In the genomic region with DNA sequence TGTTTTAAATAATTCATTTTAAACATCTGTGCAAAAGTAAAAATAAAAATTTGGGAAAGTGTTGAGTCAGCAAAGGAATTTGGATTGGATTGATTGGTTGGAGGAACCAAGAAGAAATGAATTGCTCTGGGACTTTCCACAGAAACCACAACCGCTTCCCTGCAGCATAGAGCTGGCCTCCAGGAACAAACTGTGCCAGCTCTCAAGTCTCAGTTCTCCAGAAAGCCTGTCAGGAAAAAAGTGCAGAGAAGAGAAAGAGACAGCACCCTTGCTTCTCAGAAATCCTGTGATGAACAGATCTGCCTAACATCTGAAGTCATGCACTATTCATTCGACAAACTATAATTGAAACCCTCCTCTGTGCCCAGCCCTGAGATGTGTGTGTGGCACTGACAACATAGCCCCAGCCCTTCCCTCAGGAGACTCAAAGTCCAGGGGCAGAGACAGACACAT, we compare ENCODE assay signal across 14 cellular contexts. TPM values are rescaled to one million over a fixed set of nuclear protein-coding genes. Genes with fewer than 3 reads are reported as not detected.
DNase-seq lines count a peak whose midpoint lies in the region; ATAC-seq and TF ChIP-seq lines count a peak whose summit lies in the region.
"Had no signal": no experiment of that assay in that cellular context is flagged by ENCODE, and none has a peak within 500 bp of the region (broad histone marks: within the 10 kb centered on the region; RNA-seq: fewer than 3 reads in every experiment).

No MANE protein-coding gene starts in this region.

- DNase-seq in EL (peak; percentile 56), amniotic stem cell (lab: John Stamatoyannopoulos, UW) (peak; percentile 15), left lung (no peak), DMS79 treated with DMSO at 0.1 percent for 48 hours (lab: John Stamatoyannopoulos, UW) (no peak), COLO668 (lab: John Stamatoyannopoulos, UW; ENCODE audit: unreplicated experiment) (no peak)
- DNase-seq: CD8-positive, alpha-beta memory T cell; foreskin melanocyte; NCI-H2171; OCI-M1; stimulated activated CD4-positive, alpha-beta T cell treated with anti-CD3 and anti-CD28 coated beads, Interleukin-4, amount 100 ng/mL, for 24 hours had no signal

- intact Hi-C loops in left lung (cut with DNase I) = no loop called here

- no peaks in the 10 kb centered on the region for H3K27me3 ChIP-seq in left lung

- no peaks in the 10 kb centered on the region for H3K36me3 ChIP-seq in left lung

- no peak overlapping the region for H3K4me3 ChIP-seq in left lung

- peak; percentile 59 for ATAC-seq in left lung
- ATAC-seq in HG02852 (IDR thresholded peaks at IDR 0.05; ENCODE audit: unreplicated experiment) = no peak

- H3K27ac ChIP-seq in left lung = peak overlapping the region in 1 of 2 donors; percentile 7
- H3K27ac ChIP-seq: parathyroid adenoma had no signal

- TF ChIP-seq CTCF in left lung (IDR thresholded peaks at IDR 0.05) = no peak

- H3K4me1 ChIP-seq in left lung = peaks cover 0 to 9% of the 10 kb centered on the region in 2 donors
- H3K4me1 ChIP-seq: parathyroid adenoma had no signal

- H3K9me3 ChIP-seq in left lung = no peaks in the 10 kb centered on the region

RNA-seq across cellular contexts. Expression of gene LYPD3, which starts 14.8 kb away (rescaled TPM):
- total RNA-seq in left lung = 1 to 10 TPM in 1 of 2 donors, under 1 TPM in 1; 0.73 to 1.1 TPM
- total RNA-seq: cardiac septum had no signal

RNA-seq across cellular contexts. Expression of gene TEX101, which starts 35.9 kb away (rescaled TPM):
- not detected for total RNA-seq in left lung
- total RNA-seq: cardiac septum; CD8-positive, alpha-beta memory T cell; subcutaneous adipose tissue had no signal

RNA-seq across cellular contexts. Expression of gene PHLDB3, which starts 54.0 kb away (rescaled TPM):
- total RNA-seq in left lung = 1 to 10 TPM; 4.5 to 8.3 TPM

Comparison
In these comparisons a context has a peak if more than half of its experiments do, and no peak if none do; other contexts are left out.
1. DNase-seq: peak in EL (single experiment) and amniotic stem cell (single experiment); none in left lung (0 of 2), DMS79 treated with DMSO at 0.1 percent for 48 hours (single experiment) and COLO668 (single experiment).